16 cellular contexts compared by ENCODE assay signal in genomic region chr2:36781907-36782635, GRCh38.
DNase-seq lines count a peak whose midpoint lies in the region; ATAC-seq and TF ChIP-seq lines count a peak whose summit lies in the region.
"Had no signal": no experiment of that assay in that cellular context is flagged by ENCODE, and none has a peak within 500 bp of the region (broad histone marks: within the 10 kb centered on the region; RNA-seq: fewer than 3 reads in every experiment).

No MANE protein-coding gene starts in this region.

- H3K4me3 ChIP-seq in CD8-positive, alpha-beta T cell (ENCODE audit: low read depth, low read length), result no peak overlapping the region

- peak overlapping the region in 4 of 7 donors; percentile 39 to 76 (median 60) for H3K27ac Mint-ChIP-seq in CD14-positive monocyte
- H3K27ac Mint-ChIP-seq in nephron progenitor cell, result peak overlapping the region; percentile 14
- H3K27ac Mint-ChIP-seq in CD8-positive, alpha-beta T cell, result no peak overlapping the region
- H3K27ac Mint-ChIP-seq: activated naive CD4-positive, alpha-beta T cell treated with anti-CD3 and anti-CD28 coated beads, Interleukin-2, amount 50 U/mL, for 24 hours; activated T-cell treated with anti-CD3 and anti-CD28 coated beads, Interleukin-2, amount 50 U/mL, for 72 hours; CD4-positive, CD25-positive, alpha-beta regulatory T cell had no signal

- no peak for TF ChIP-seq CTCF in CD14-positive monocyte (IDR thresholded peaks at IDR 0.05)
- TF ChIP-seq CTCF in nephron progenitor cell (IDR thresholded peaks at IDR 0.05), result no peak
- no peak for TF ChIP-seq CTCF in CD8-positive, alpha-beta T cell (IDR thresholded peaks at IDR 0.05)

- no peaks in the 10 kb centered on the region for H3K9me3 Mint-ChIP-seq in CD14-positive monocyte
- H3K9me3 Mint-ChIP-seq in nephron progenitor cell, result no peaks in the 10 kb centered on the region
- no peaks in the 10 kb centered on the region for H3K9me3 Mint-ChIP-seq in CD8-positive, alpha-beta T cell
- H3K9me3 Mint-ChIP-seq: activated naive CD4-positive, alpha-beta T cell treated with anti-CD3 and anti-CD28 coated beads, Interleukin-2, amount 50 U/mL, for 24 hours; activated T-cell treated with anti-CD3 and anti-CD28 coated beads, Interleukin-2, amount 50 U/mL, for 72 hours; CD4-positive, CD25-positive, alpha-beta regulatory T cell had no signal

- H3K4me1 Mint-ChIP-seq in CD14-positive monocyte, result peaks cover 14% of the 10 kb centered on the region
- H3K4me1 Mint-ChIP-seq in nephron progenitor cell, result peaks cover 29% of the 10 kb centered on the region
- no peaks in the 10 kb centered on the region for H3K4me1 Mint-ChIP-seq in CD8-positive, alpha-beta T cell (ENCODE audit: low read depth)

- no peaks in the 10 kb centered on the region for H3K27me3 ChIP-seq in CD8-positive, alpha-beta T cell (ENCODE audit: insufficient read depth, low read length)

- no peaks in the 10 kb centered on the region for H3K4me1 ChIP-seq in CD8-positive, alpha-beta T cell (ENCODE audit: insufficient read depth, low read length)

- H3K27me3 Mint-ChIP-seq in CD14-positive monocyte (ENCODE audit: low read depth in 3 of 3) (peaks cover 0 to 3% (median 0%) of the 10 kb centered on the region in 3 donors), nephron progenitor cell (ENCODE audit: low read depth, poor library complexity) (no peaks in the 10 kb centered on the region)
- H3K27me3 Mint-ChIP-seq in CD8-positive, alpha-beta T cell (ENCODE audit: low read depth), result peaks cover 7% of the 10 kb centered on the region
- H3K27me3 Mint-ChIP-seq: activated naive CD4-positive, alpha-beta T cell treated with anti-CD3 and anti-CD28 coated beads, Interleukin-2, amount 50 U/mL, for 24 hours had no signal

- ATAC-seq in CD8-positive, alpha-beta T cell, result no peak
- ATAC-seq in stimulated activated naive CD8-positive, alpha-beta T cell treated with anti-CD3 and anti-CD28 coated beads, Interleukin-15, Interleukin-2, amounts not matched to agents 100 U/mL and 50 U/mL, for 24 hours, result no peak
- ATAC-seq in HG02981 (IDR thresholded peaks at IDR 0.05; ENCODE audit: unreplicated experiment), result no peak
- ATAC-seq: activated T-cell treated with anti-CD3 and anti-CD28 coated beads, Interleukin-2, amount 50 U/mL, for 72 hours had no signal

- DNase-seq in CD14-positive monocyte (ENCODE audit: low spot score) (no peak), NCI-H2227 (lab: John Stamatoyannopoulos, UW; ENCODE audit: unreplicated experiment) (peak; percentile 35), dermis blood vessel endothelial cell (peak; percentile 15), nephron progenitor cell (no peak), COLO829 (ENCODE audit: low spot score) (no peak)
- no peak for DNase-seq in CD8-positive, alpha-beta T cell
- no peak for DNase-seq in stimulated activated naive CD8-positive, alpha-beta T cell treated with anti-CD3 and anti-CD28 coated beads, Interleukin-15, Interleukin-2, amounts not matched to agents 100 U/mL and 50 U/mL, for 24 hours
- DNase-seq: activated T-cell treated with anti-CD3 and anti-CD28 coated beads, Interleukin-2, amount 50 U/mL, for 72 hours; CD4-positive, CD25-positive, alpha-beta regulatory T cell; DMS79; H7; NCI-H1092 treated with DMSO at 0.1 percent for 48 hours; NCI-H2029 treated with DMSO at 0.1 percent for 48 hours; SHP77 had no signal

- POLR2A ChIA-PET in CD8-positive, alpha-beta T cell (lab: Charles Lee), result no interaction called here

- intact Hi-C loops in CD14-positive monocyte (cut with micrococcal nuclease), result loop anchor here in 1 of 2 donors (10.0 kb wide), 1 partner anchor 427 kb away; the partner anchor contains the start of gene CRIM1
- intact Hi-C loops in CD8-positive, alpha-beta T cell (cut with DNase I, micrococcal nuclease), result loop anchor here (2.0 to 10.0 kb wide), 5 partner anchors 137 to 1493 kb away; no protein-coding TSS in a partner anchor

- H3K9me3 ChIP-seq in CD8-positive, alpha-beta T cell (ENCODE audit: low read length), result no peaks in the 10 kb centered on the region

- H3K4me3 Mint-ChIP-seq in CD14-positive monocyte (peak overlapping the region in 1 of 2 donors; percentile 51), nephron progenitor cell (no peak overlapping the region)
- H3K4me3 Mint-ChIP-seq in CD8-positive, alpha-beta T cell, result no peak overlapping the region
- H3K4me3 Mint-ChIP-seq: activated naive CD4-positive, alpha-beta T cell treated with anti-CD3 and anti-CD28 coated beads, Interleukin-2, amount 50 U/mL, for 24 hours; activated T-cell treated with anti-CD3 and anti-CD28 coated beads, Interleukin-2, amount 50 U/mL, for 72 hours; CD4-positive, CD25-positive, alpha-beta regulatory T cell had no signal

- no peak overlapping the region for H3K27ac ChIP-seq in CD8-positive, alpha-beta T cell (ENCODE audit: low read depth, low read length)

- no peaks in the 10 kb centered on the region for H3K36me3 ChIP-seq in CD8-positive, alpha-beta T cell (ENCODE audit: insufficient read depth, low read length)

- CTCF ChIA-PET in CD8-positive, alpha-beta T cell (lab: Charles Lee), result interaction anchor here (0.6 to 4.7 kb wide), 5 partner anchors 9 to 1490 kb away, joined by 3 to 36 read pairs (median 3); no protein-coding TSS in a partner anchor

- H3K36me3 Mint-ChIP-seq in CD14-positive monocyte (no peaks in the 10 kb centered on the region), nephron progenitor cell (ENCODE audit: low read depth) (no peaks in the 10 kb centered on the region)
- no peaks in the 10 kb centered on the region for H3K36me3 Mint-ChIP-seq in CD8-positive, alpha-beta T cell
- H3K36me3 Mint-ChIP-seq: activated naive CD4-positive, alpha-beta T cell treated with anti-CD3 and anti-CD28 coated beads, Interleukin-2, amount 50 U/mL, for 24 hours; CD4-positive, CD25-positive, alpha-beta regulatory T cell had no signal

Comparison
In these comparisons a context has a peak if more than half of its experiments do, and no peak if none do; other contexts are left out.
1. DNase-seq: peak in NCI-H2227 (single experiment) and dermis blood vessel endothelial cell (single experiment); none in CD14-positive monocyte (single experiment), nephron progenitor cell (single experiment), CD8-positive, alpha-beta T cell (0 of 7), COLO829 (single experiment) and stimulated activated naive CD8-positive, alpha-beta T cell treated with anti-CD3 and anti-CD28 coated beads, Interleukin-15, Interleukin-2, amounts not matched to agents 100 U/mL and 50 U/mL, for 24 hours (single experiment).